8 cellular contexts compared by ENCODE assay signal in the genomic region with DNA sequence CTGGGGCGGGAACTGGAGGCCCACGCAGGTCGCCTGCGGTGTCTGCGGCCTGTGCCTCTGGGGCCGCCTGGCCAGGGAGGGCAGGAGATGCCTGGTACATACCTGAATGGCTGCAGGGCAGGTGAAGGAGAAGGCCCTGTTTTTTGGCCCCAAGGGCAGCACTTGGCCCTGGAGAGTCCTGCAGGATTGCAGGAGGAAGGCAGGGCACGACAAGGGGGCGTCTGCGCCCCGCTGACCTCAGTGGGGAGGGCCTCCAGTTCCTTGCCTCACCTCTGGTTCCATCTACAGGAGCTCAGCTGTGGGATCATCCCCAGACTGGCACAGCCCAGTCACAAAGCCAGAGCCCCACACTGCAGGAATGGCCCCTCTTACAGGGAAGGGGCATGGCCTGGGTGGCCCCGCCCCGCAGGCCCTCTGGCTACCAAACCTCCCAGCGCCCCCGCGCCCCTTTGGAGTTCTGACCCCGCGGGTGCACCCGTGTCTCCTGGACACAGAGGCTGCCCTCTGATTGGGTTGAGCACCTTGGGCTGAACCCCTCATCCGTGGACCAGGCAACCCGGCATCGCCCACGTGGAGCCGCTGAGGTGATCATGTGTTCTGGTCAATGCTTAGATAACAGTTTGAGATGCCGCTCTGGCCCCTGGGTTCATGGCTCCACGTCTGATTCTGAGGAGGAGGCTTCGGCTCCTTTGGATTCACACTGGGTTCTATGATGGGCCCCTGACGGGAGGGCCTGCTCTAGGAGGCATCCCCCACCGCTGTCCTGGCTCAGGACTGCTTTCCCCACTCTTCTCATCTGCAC. TPM values are rescaled to one million over a fixed set of nuclear protein-coding genes. Genes with fewer than 3 reads are reported as not detected.
DNase-seq lines count a peak whose midpoint lies in the region; ATAC-seq and TF ChIP-seq lines count a peak whose summit lies in the region.

No MANE protein-coding gene starts in this region.

- in situ Hi-C loops in ACHN (cut with HindIII; ENCODE audit: low pct_ligation_motif_present, low pct_unique_long_range_greater_than_20kb, low sequenced_read_pairs) = loop anchor here (25.0 kb wide), 1 partner anchor 99 kb away; no protein-coding TSS in a partner anchor

- H3K9ac ChIP-seq in skeletal muscle tissue (ENCODE audit: low read depth in 1 of 3, low read length in 3 of 3) = peak overlapping the region; percentile 77 to 93 (median 77)

- TF ChIP-seq CTCF in HFF-Myc (IDR thresholded peaks at IDR 0.05; ENCODE audit: low read depth, low read length, missing control alignments) (no peak), foreskin fibroblast (IDR thresholded peaks at IDR 0.05; ENCODE audit: low read depth, low read length) (no peak)

- no peak for ATAC-seq in HG03095 (IDR thresholded peaks at IDR 0.05; ENCODE audit: unreplicated experiment)
- ATAC-seq in HG02840 (IDR thresholded peaks at IDR 0.05; ENCODE audit: low FRiP score, unreplicated experiment) = no peak

- H3K27ac ChIP-seq in skeletal muscle tissue (ENCODE audit: low read depth, low read length) = no peak overlapping the region

- H3K4me3 ChIP-seq in HFF-Myc (replicated peaks; ENCODE audit: low read depth, low read length) = peak overlapping the region; percentile 93
- H3K4me3 ChIP-seq in foreskin fibroblast (ENCODE audit: low read depth in 1 of 2, low read length in 2 of 2) = peak overlapping the region; percentile 66 to 80
- peak overlapping the region; percentile 7 to 88 (median 85) for H3K4me3 ChIP-seq in skeletal muscle tissue (ENCODE audit: low read length in 3 of 3)

- peak overlapping the region; percentile 94 for H3K27ac Mint-ChIP-seq in activated CD4-positive, alpha-beta memory T cell treated with anti-CD3 and anti-CD28 coated beads, Interleukin-2, amount 10 ng/mL, durations not matched to agents 7 days and 5 days

- peaks cover 41% of the 10 kb centered on the region for H3K4me1 Mint-ChIP-seq in activated CD4-positive, alpha-beta memory T cell treated with anti-CD3 and anti-CD28 coated beads, Interleukin-2, amount 10 ng/mL, durations not matched to agents 7 days and 5 days

- peaks cover 10 to 14% (median 11%) of the 10 kb centered on the region in 3 donors for H3K36me3 ChIP-seq in skeletal muscle tissue (ENCODE audit: control insufficient read depth in 3 of 3, insufficient read depth in 3 of 3, low read length in 3 of 3)

- peaks cover 23 to 41% (median 24%) of the 10 kb centered on the region in 3 donors for H3K4me1 ChIP-seq in skeletal muscle tissue (ENCODE audit: control insufficient read depth in 3 of 3, insufficient read depth in 3 of 3, low read length in 3 of 3)

- peaks cover 28 to 37% (median 32%) of the 10 kb centered on the region in 3 donors for H3K27me3 ChIP-seq in skeletal muscle tissue (ENCODE audit: control insufficient read depth in 3 of 3, insufficient read depth in 3 of 3, low read length in 3 of 3)

- peaks cover 4% of the 10 kb centered on the region for H3K36me3 Mint-ChIP-seq in activated CD4-positive, alpha-beta memory T cell treated with anti-CD3 and anti-CD28 coated beads, Interleukin-2, amount 10 ng/mL, durations not matched to agents 7 days and 5 days (ENCODE audit: low read depth)

- H3K4me3 Mint-ChIP-seq in activated CD4-positive, alpha-beta memory T cell treated with anti-CD3 and anti-CD28 coated beads, Interleukin-2, amount 10 ng/mL, durations not matched to agents 7 days and 5 days = peak overlapping the region; percentile 81

- no peaks in the 10 kb centered on the region for H3K9me3 ChIP-seq in skeletal muscle tissue (ENCODE audit: control insufficient read depth in 3 of 3, low read length in 3 of 3)

- CTCF ChIA-PET in activated CD4-positive, alpha-beta memory T cell treated with anti-CD3 and anti-CD28 coated beads, Interleukin-2, amount 10 ng/mL, durations not matched to agents 7 days and 5 days (lab: Charles Lee) = interaction anchor here (1.0 to 2.7 kb wide), 11 partner anchors 111 to 373 kb away, joined by 3 to 41 read pairs (median 7); partner anchors contain the start of genes FAAP20 and PANK4

- POLR2A ChIA-PET in activated CD4-positive, alpha-beta memory T cell treated with anti-CD3 and anti-CD28 coated beads, Interleukin-2, amount 10 ng/mL, durations not matched to agents 7 days and 5 days (lab: Charles Lee) = interaction anchor here (0.7 to 4.3 kb wide), 11 partner anchors 20 to 218 kb away, joined by 3 to 50 read pairs (median 5); partner anchors contain the start of genes FAAP20, MORN1, PANK4 and PRXL2B

- H3K27me3 Mint-ChIP-seq in activated CD4-positive, alpha-beta memory T cell treated with anti-CD3 and anti-CD28 coated beads, Interleukin-2, amount 10 ng/mL, durations not matched to agents 7 days and 5 days = no peaks in the 10 kb centered on the region

- H3K9me3 Mint-ChIP-seq in activated CD4-positive, alpha-beta memory T cell treated with anti-CD3 and anti-CD28 coated beads, Interleukin-2, amount 10 ng/mL, durations not matched to agents 7 days and 5 days = no peaks in the 10 kb centered on the region

- peak; percentile 11 for DNase-seq in ACHN
- DNase-seq in HFF-Myc (ENCODE audit: extremely low read depth, low read depth) = no peak
- DNase-seq in activated CD4-positive, alpha-beta memory T cell treated with anti-CD3 and anti-CD28 coated beads, Interleukin-2, amount 10 ng/mL, durations not matched to agents 7 days and 5 days = peak; percentile 31
- no peak for DNase-seq in foreskin fibroblast
- no peak for DNase-seq in epidermal melanocyte (ENCODE audit: insufficient read length, low spot score)

RNA-seq across cellular contexts. Expression of gene PEX10, which starts 1.3 kb away (rescaled TPM):
- 1 to 10 TPM; 6.8 to 9.5 TPM for total RNA-seq in activated CD4-positive, alpha-beta memory T cell treated with anti-CD3 and anti-CD28 coated beads, Interleukin-2, amount 10 ng/mL, durations not matched to agents 7 days and 5 days
- total RNA-seq in skeletal muscle tissue = 27.1 TPM

RNA-seq across cellular contexts. Expression of gene RER1, which starts 22.1 kb away (rescaled TPM):
- total RNA-seq in activated CD4-positive, alpha-beta memory T cell treated with anti-CD3 and anti-CD28 coated beads, Interleukin-2, amount 10 ng/mL, durations not matched to agents 7 days and 5 days = 100 to 1,000 TPM; 151 to 160 TPM
- total RNA-seq in skeletal muscle tissue = 35.5 TPM

RNA-seq across cellular contexts. Expression of gene MORN1, which starts 22.3 kb away (rescaled TPM):
- 1 to 10 TPM; 6.2 to 6.3 TPM for total RNA-seq in activated CD4-positive, alpha-beta memory T cell treated with anti-CD3 and anti-CD28 coated beads, Interleukin-2, amount 10 ng/mL, durations not matched to agents 7 days and 5 days
- 4.2 TPM for total RNA-seq in skeletal muscle tissue

Comparison
In these comparisons a context has a peak if more than half of its experiments do, and no peak if none do; other contexts are left out.
1. DNase-seq: peak in ACHN (single experiment) and activated CD4-positive, alpha-beta memory T cell treated with anti-CD3 and anti-CD28 coated beads, Interleukin-2, amount 10 ng/mL, durations not matched to agents 7 days and 5 days (single experiment); none in HFF-Myc (single experiment), foreskin fibroblast (0 of 2) and epidermal melanocyte (single experiment).
2. Peak in every context shown above with its lines, with median percentiles within 50 percentile points of each other: H3K4me3 ChIP-seq.